ENCODE assay signal across 1 cellular context in genomic region chr16:85798283-85798776, GRCh38.
TF ChIP-seq lines count a peak whose summit lies in the region.

No MANE protein-coding gene starts in this region.

TF ChIP-seq in IMR-90, 13 proteins besides CTCF, POLR2A, EP300 and RAD21 (continued from another document):
- TF ChIP-seq MAFK (IDR thresholded peaks at IDR 0.05; ENCODE audit: low read depth, low read length) (no peak), CHD1 (IDR thresholded peaks at IDR 0.05; ENCODE audit: low read depth, low read length) (no peak), MXI1 (IDR thresholded peaks at IDR 0.05; ENCODE audit: borderline replicate concordance, low read depth, low read length) (no peak), USF2 (IDR thresholded peaks at IDR 0.05; ENCODE audit: low read depth, low read length) (no peak), FOS (IDR thresholded peaks at IDR 0.05; ENCODE audit: low read depth, low read length) (no peak), RFX5 (IDR thresholded peaks at IDR 0.05; ENCODE audit: low read depth, low read length) (no peak)
